23 cellular contexts compared by ENCODE assay signal in the genomic region with DNA sequence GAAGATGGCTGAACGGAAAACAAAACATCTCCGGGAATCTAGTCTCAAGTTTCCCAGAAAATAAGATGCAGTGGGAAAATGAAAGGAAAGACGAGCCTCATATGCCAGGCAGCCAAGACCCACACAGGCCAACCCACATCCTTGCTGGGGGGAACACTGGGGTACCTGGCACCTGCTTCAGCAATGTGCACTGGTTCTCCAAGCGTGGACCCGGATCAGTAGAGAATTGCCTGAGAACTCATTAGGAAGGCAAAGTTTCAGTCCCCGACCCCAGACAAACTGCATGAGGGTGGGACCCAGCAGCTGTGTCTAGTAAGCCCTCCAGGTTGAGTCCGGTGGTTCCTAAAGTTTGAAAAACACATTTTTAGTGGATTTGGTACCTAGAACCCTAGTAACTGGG. TPM values are rescaled to one million over a fixed set of nuclear protein-coding genes. Genes with fewer than 3 reads are reported as not detected.
A peak's percentile ranks its signal among the peaks of the same experiment; 100 is the strongest.
DNase-seq lines count a peak whose midpoint lies in the region; ATAC-seq and TF ChIP-seq lines count a peak whose summit lies in the region.
"Had no signal": no experiment of that assay in that cellular context is flagged by ENCODE, and none has a peak within 500 bp of the region (broad histone marks: within the 10 kb centered on the region; RNA-seq: fewer than 3 reads in every experiment).

No MANE protein-coding gene starts in this region.

- peak overlapping the region; percentile 86 for H3K27ac Mint-ChIP-seq in CD4-positive, alpha-beta T cell
- no peak overlapping the region for H3K27ac Mint-ChIP-seq in stimulated activated effector memory CD8-positive, alpha-beta T cell treated with anti-CD3 and anti-CD28 coated beads, Interleukin-12 subunit alpha, Interleukin-12 subunit beta, amount 100 ng/mL, for 72 hours
- H3K27ac Mint-ChIP-seq: activated T-helper 2 cell treated with anti-CD3 and anti-CD28 coated beads, Interferon-gamma antibody, Interleukin-2, Interleukin-4, amounts not matched to agents 10 μg/mL and 5 μg/mL and 100 μg/mL, durations not matched to agents 14 hours and 24 hours and 36 hours had no signal

- POLR2A ChIA-PET in CD4-positive, alpha-beta T cell (lab: Charles Lee) = interaction anchor here (6.5 kb wide), 1 partner anchor 15 kb away, joined by 55 read pairs; no protein-coding TSS in a partner anchor
- POLR2A ChIA-PET in OCI-LY7 (lab: Charles Lee) = interaction anchor here (0.7 to 1.3 kb wide), 4 partner anchors 8 to 253 kb away, joined by 3 to 5 read pairs (median 3); no protein-coding TSS in a partner anchor

- H3K9me3 ChIP-seq in CD4-positive, alpha-beta T cell (ENCODE audit: control insufficient read depth, low read length) = no peaks in the 10 kb centered on the region
- H3K9me3 ChIP-seq in OCI-LY7 (ENCODE audit: low read length) = no peaks in the 10 kb centered on the region
- H3K9me3 ChIP-seq in HAP-1 = no peaks in the 10 kb centered on the region
- H3K9me3 ChIP-seq: SJCRH30, thoracic aorta had no signal

- ATAC-seq in CD4-positive, alpha-beta T cell (ENCODE audit: poor library complexity) = no peak
- no peak for ATAC-seq in stimulated activated effector memory CD8-positive, alpha-beta T cell treated with anti-CD3 and anti-CD28 coated beads, Interleukin-12 subunit alpha, Interleukin-12 subunit beta, amount 100 ng/mL, for 72 hours
- ATAC-seq: activated naive CD8-positive, alpha-beta T cell treated with anti-CD3 and anti-CD28 coated beads, Interleukin-2, amount 50 U/mL, for 24 hours; GM12878; HCT116; HepG2; left cardiac atrium had no signal

- peaks cover 51% of the 10 kb centered on the region for H4K20me1 ChIP-seq in OCI-LY7 (ENCODE audit: insufficient read depth, low read length)

- peaks cover 98% of the 10 kb centered on the region for H3K79me2 ChIP-seq in OCI-LY7 (ENCODE audit: insufficient read depth, low read depth, low read length)

- BruUV-seq in OCI-LY7 (replicated peaks; lab: Mats Ljungman, UMichigan) = no TSS peak

- H3K9me2 ChIP-seq in OCI-LY7 (ENCODE audit: insufficient read depth, low read length) = no peaks in the 10 kb centered on the region

- H3K27me3 Mint-ChIP-seq in CD4-positive, alpha-beta T cell = no peaks in the 10 kb centered on the region
- H3K27me3 Mint-ChIP-seq: activated naive CD8-positive, alpha-beta T cell treated with anti-CD3 and anti-CD28 coated beads, Interleukin-2, amount 50 U/mL, for 24 hours had no signal

- intact Hi-C loops in CD4-positive, alpha-beta T cell (cut with DNase I, micrococcal nuclease) = no loop called here
- intact Hi-C loops in OCI-LY7 (cut with micrococcal nuclease; ENCODE audit: unreplicated experiment) = no loop called here

- no peak for TF ChIP-seq CTCF in CD4-positive, alpha-beta T cell (IDR thresholded peaks at IDR 0.05)
- TF ChIP-seq CTCF in OCI-LY7 (conservative IDR thresholded peaks at IDR 0.05; ENCODE audit: low read length) = no peak

- H3K4me3 ChIP-seq in OCI-LY7 (ENCODE audit: low read depth, low read length, poor library complexity, severe bottlenecking) (no peak overlapping the region), HAP-1 (no peak overlapping the region)
- H3K4me3 ChIP-seq: GM12878, neural progenitor cell, PC-9, SJCRH30, thoracic aorta had no signal

- CTCF ChIA-PET in CD4-positive, alpha-beta T cell (lab: Charles Lee) = interaction anchor here (1.8 to 17.5 kb wide), 2 partner anchors 9 to 47 kb away, joined by 4 to 253 read pairs; no protein-coding TSS in a partner anchor
- CTCF ChIA-PET in OCI-LY7 (lab: Charles Lee; ENCODE audit: unreplicated experiment) = no interaction called here

- no peak overlapping the region for H3K27ac ChIP-seq in CD4-positive, alpha-beta T cell (ENCODE audit: low read depth, low read length)
- peak overlapping the region; percentile 37 for H3K27ac ChIP-seq in OCI-LY7 (ENCODE audit: low read depth, low read length, poor library complexity, severe bottlenecking)
- peak overlapping the region; percentile 97 for H3K27ac ChIP-seq in layer of hippocampus (ENCODE audit: low read depth, low read length)
- H3K27ac ChIP-seq: neural progenitor cell, PC-9, SJCRH30, thoracic aorta had no signal

- in situ Hi-C loops in HAP-1 (cut with MboI; ENCODE audit: low sequenced_read_pairs) = no loop called here

- H2AFZ ChIP-seq in OCI-LY7 (ENCODE audit: low read length) = no peak overlapping the region
- H2AFZ ChIP-seq: neural progenitor cell, PC-9 had no signal

- H3K36me3 ChIP-seq in OCI-LY7 (ENCODE audit: insufficient read depth, low read length) = peaks cover 74% of the 10 kb centered on the region
- no peaks in the 10 kb centered on the region for H3K36me3 ChIP-seq in HAP-1 (replicated peaks)
- H3K36me3 ChIP-seq: neural progenitor cell, SJCRH30, thoracic aorta had no signal

- DNase-seq in CD4-positive, alpha-beta T cell = no peak
- no peak for DNase-seq in OCI-LY7 (ENCODE audit: low spot score)
- DNase-seq in stimulated activated effector memory CD8-positive, alpha-beta T cell treated with anti-CD3 and anti-CD28 coated beads, Interleukin-12 subunit alpha, Interleukin-12 subunit beta, amount 100 ng/mL, for 72 hours (ENCODE audit: low spot score in 2 of 2) = no peak
- DNase-seq in HAP-1 (ENCODE audit: low spot score in 2 of 2) = no peak
- no peak for DNase-seq in NCI-H128 (lab: John Stamatoyannopoulos, UW; ENCODE audit: unreplicated experiment)
- no peak for DNase-seq in activated CD4-positive, CD25-positive, alpha-beta regulatory T cell (lab: John Stamatoyannopoulos, UW)
- DNase-seq in activated CD4-positive, alpha-beta T cell treated with anti-CD3 and anti-CD28 coated beads, Interleukin-2, amount 50 U/mL, for 4 hours = no peak
- DNase-seq: activated naive CD8-positive, alpha-beta T cell treated with anti-CD3 and anti-CD28 coated beads, Interleukin-2, amount 50 U/mL, for 24 hours; erythroblast; GF-D8; left cardiac atrium; NCI-H2171 treated with DMSO at 0.1 percent for 48 hours; NCI-H774; PC-9; SJCRH30; stimulated activated CD8-positive, alpha-beta memory T cell treated with anti-CD3 and anti-CD28 coated beads, Interleukin-4, amount 100 ng/mL, for 48 hours had no signal

- peaks cover 95% of the 10 kb centered on the region for H3K4me1 Mint-ChIP-seq in CD4-positive, alpha-beta T cell (ENCODE audit: low read depth)
- H3K4me1 Mint-ChIP-seq in stimulated activated effector memory CD8-positive, alpha-beta T cell treated with anti-CD3 and anti-CD28 coated beads, Interleukin-12 subunit alpha, Interleukin-12 subunit beta, amount 100 ng/mL, for 72 hours = peaks cover 97% of the 10 kb centered on the region

- peak overlapping the region; percentile 48 for H3K4me2 ChIP-seq in OCI-LY7 (ENCODE audit: low read length)
- H3K4me2 ChIP-seq: neural progenitor cell, PC-9 had no signal

- H3K9me3 Mint-ChIP-seq in CD4-positive, alpha-beta T cell = no peaks in the 10 kb centered on the region
- H3K9me3 Mint-ChIP-seq in stimulated activated effector memory CD8-positive, alpha-beta T cell treated with anti-CD3 and anti-CD28 coated beads, Interleukin-12 subunit alpha, Interleukin-12 subunit beta, amount 100 ng/mL, for 72 hours = no peaks in the 10 kb centered on the region
- H3K9me3 Mint-ChIP-seq: activated naive CD8-positive, alpha-beta T cell treated with anti-CD3 and anti-CD28 coated beads, Interleukin-2, amount 50 U/mL, for 24 hours; activated T-helper 2 cell treated with anti-CD3 and anti-CD28 coated beads, Interferon-gamma antibody, Interleukin-2, Interleukin-4, amounts not matched to agents 10 μg/mL and 5 μg/mL and 100 μg/mL, durations not matched to agents 14 hours and 24 hours and 36 hours; neural progenitor cell had no signal

- H3K4me3 Mint-ChIP-seq in CD4-positive, alpha-beta T cell = no peak overlapping the region
- peak overlapping the region; percentile 71 for H3K4me3 Mint-ChIP-seq in stimulated activated effector memory CD8-positive, alpha-beta T cell treated with anti-CD3 and anti-CD28 coated beads, Interleukin-12 subunit alpha, Interleukin-12 subunit beta, amount 100 ng/mL, for 72 hours
- H3K4me3 Mint-ChIP-seq: activated naive CD8-positive, alpha-beta T cell treated with anti-CD3 and anti-CD28 coated beads, Interleukin-2, amount 50 U/mL, for 24 hours; neural progenitor cell had no signal

- H3K4me1 ChIP-seq in OCI-LY7 (ENCODE audit: insufficient read depth, low read length, poor library complexity, severe bottlenecking) (peaks cover 79% of the 10 kb centered on the region), HAP-1 (no peaks in the 10 kb centered on the region; the same call in 1 of the 2 replicates)

- H3K27me3 ChIP-seq in CD4-positive, alpha-beta T cell (ENCODE audit: control insufficient read depth, insufficient read depth, low read length) = no peaks in the 10 kb centered on the region
- no peaks in the 10 kb centered on the region for H3K27me3 ChIP-seq in layer of hippocampus (ENCODE audit: control insufficient read depth, insufficient read depth, low read length)
- H3K27me3 ChIP-seq in HAP-1 (ENCODE audit: low read depth) = no peaks in the 10 kb centered on the region
- H3K27me3 ChIP-seq: neural progenitor cell, SJCRH30 had no signal

- no peaks in the 10 kb centered on the region for H3K36me3 Mint-ChIP-seq in CD4-positive, alpha-beta T cell (ENCODE audit: low read depth)
- H3K36me3 Mint-ChIP-seq in stimulated activated effector memory CD8-positive, alpha-beta T cell treated with anti-CD3 and anti-CD28 coated beads, Interleukin-12 subunit alpha, Interleukin-12 subunit beta, amount 100 ng/mL, for 72 hours = peaks cover 42% of the 10 kb centered on the region

RNA-seq across cellular contexts. Expression of a gene that starts 18.4 kb away (rescaled TPM):
- 10 to 100 TPM; 32.9 to 33.6 TPM for total RNA-seq in CD4-positive, alpha-beta T cell
- 37.6 and 56.6 TPM in 2 replicates for total RNA-seq in OCI-LY7 (2014; rRNA removed; shearing (Covaris generic))
- 50.5 and 58.5 TPM in 2 replicates for total RNA-seq in OCI-LY7 (2022)
